Comparison of ENCODE assay signal across 17 cellular contexts in genomic region chr17:78729636-78730035, GRCh38. TPM values are rescaled to one million over a fixed set of nuclear protein-coding genes. Genes with fewer than 3 reads are reported as not detected.
DNase-seq lines count a peak whose midpoint lies in the region; ATAC-seq and TF ChIP-seq lines count a peak whose summit lies in the region.
"Had no signal": no experiment of that assay in that cellular context is flagged by ENCODE, and none has a peak within 500 bp of the region (broad histone marks: within the 10 kb centered on the region; RNA-seq: fewer than 3 reads in every experiment).

No MANE protein-coding gene starts in this region.

- H3K4me1 Mint-ChIP-seq in activated CD4-positive, alpha-beta T cell treated with anti-CD3 and anti-CD28 coated beads for 36 hours, result peaks cover 88% of the 10 kb centered on the region
- peaks cover 86% of the 10 kb centered on the region for H3K4me1 Mint-ChIP-seq in activated CD4-positive, alpha-beta memory T cell treated with anti-CD3 and anti-CD28 coated beads, Interleukin-2, amount 10 ng/mL, durations not matched to agents 7 days and 5 days
- peaks cover 54 to 93% (median 89%) of the 10 kb centered on the region in 4 donors for H3K4me1 Mint-ChIP-seq in naive thymus-derived CD8-positive, alpha-beta T cell

- H3K27me3 Mint-ChIP-seq in activated CD4-positive, alpha-beta T cell treated with anti-CD3 and anti-CD28 coated beads for 36 hours, result no peaks in the 10 kb centered on the region
- H3K27me3 Mint-ChIP-seq in activated CD4-positive, alpha-beta memory T cell treated with anti-CD3 and anti-CD28 coated beads, Interleukin-2, amount 10 ng/mL, durations not matched to agents 7 days and 5 days, result no peaks in the 10 kb centered on the region
- H3K27me3 Mint-ChIP-seq in naive thymus-derived CD8-positive, alpha-beta T cell, result no peaks in the 10 kb centered on the region
- H3K27me3 Mint-ChIP-seq: progenitor cell of endocrine pancreas had no signal

- intact Hi-C loops in activated CD4-positive, alpha-beta T cell treated with anti-CD3 and anti-CD28 coated beads for 36 hours (cut with DNase I, micrococcal nuclease), result no loop called here

- peak overlapping the region; percentile 12 for H3K4me3 ChIP-seq in GM12875 (ENCODE audit: low read depth, low read length)
- H3K4me3 ChIP-seq: A549, thoracic aorta had no signal

- POLR2A ChIA-PET in activated CD4-positive, alpha-beta T cell treated with anti-CD3 and anti-CD28 coated beads for 36 hours (lab: Charles Lee), result no interaction called here
- POLR2A ChIA-PET in activated CD4-positive, alpha-beta memory T cell treated with anti-CD3 and anti-CD28 coated beads, Interleukin-2, amount 10 ng/mL, durations not matched to agents 7 days and 5 days (lab: Charles Lee), result interaction anchor here (0.9 to 1.8 kb wide), 7 partner anchors 8 to 50 kb away, joined by 3 to 6 read pairs (median 4); no protein-coding TSS in a partner anchor
- POLR2A ChIA-PET in naive thymus-derived CD8-positive, alpha-beta T cell (lab: Charles Lee), result interaction anchor here (1.0 to 1.2 kb wide), 2 partner anchors 11 to 46 kb away, joined by 3 to 4 read pairs; no protein-coding TSS in a partner anchor

- TF ChIP-seq CTCF in GM12875 (IDR thresholded peaks at IDR 0.05; ENCODE audit: borderline replicate concordance, insufficient read depth, low read depth, low read length), result no peak

- peak; percentile 18 for ATAC-seq in activated CD4-positive, alpha-beta T cell treated with anti-CD3 and anti-CD28 coated beads for 36 hours
- ATAC-seq in naive thymus-derived CD8-positive, alpha-beta T cell, result no peak
- ATAC-seq: A549, left colon had no signal

- CTCF ChIA-PET in activated CD4-positive, alpha-beta T cell treated with anti-CD3 and anti-CD28 coated beads for 36 hours (lab: Charles Lee), result interaction anchor here (0.9 to 4.6 kb wide), 4 partner anchors 12 to 20 kb away, joined by 3 to 24 read pairs (median 12); no protein-coding TSS in a partner anchor
- CTCF ChIA-PET in activated CD4-positive, alpha-beta memory T cell treated with anti-CD3 and anti-CD28 coated beads, Interleukin-2, amount 10 ng/mL, durations not matched to agents 7 days and 5 days (lab: Charles Lee), result interaction anchor here (1.4 to 1.5 kb wide), 2 partner anchors 12 to 20 kb away, joined by 5 read pairs; no protein-coding TSS in a partner anchor

- H3K9me3 Mint-ChIP-seq in activated CD4-positive, alpha-beta T cell treated with anti-CD3 and anti-CD28 coated beads for 36 hours (ENCODE audit: low read depth), result no peaks in the 10 kb centered on the region
- no peaks in the 10 kb centered on the region for H3K9me3 Mint-ChIP-seq in activated CD4-positive, alpha-beta memory T cell treated with anti-CD3 and anti-CD28 coated beads, Interleukin-2, amount 10 ng/mL, durations not matched to agents 7 days and 5 days
- H3K9me3 Mint-ChIP-seq in naive thymus-derived CD8-positive, alpha-beta T cell, result no peaks in the 10 kb centered on the region

- H3K27ac Mint-ChIP-seq in activated CD4-positive, alpha-beta T cell treated with anti-CD3 and anti-CD28 coated beads for 36 hours, result peak overlapping the region; percentile 84
- peak overlapping the region; percentile 51 for H3K27ac Mint-ChIP-seq in activated CD4-positive, alpha-beta memory T cell treated with anti-CD3 and anti-CD28 coated beads, Interleukin-2, amount 10 ng/mL, durations not matched to agents 7 days and 5 days
- H3K27ac Mint-ChIP-seq in naive thymus-derived CD8-positive, alpha-beta T cell, result peak overlapping the region; percentile 24 to 96 (median 78)
- H3K27ac Mint-ChIP-seq: progenitor cell of endocrine pancreas had no signal

- DNase-seq in activated CD4-positive, alpha-beta T cell treated with anti-CD3 and anti-CD28 coated beads for 36 hours, result no peak
- no peak for DNase-seq in activated CD4-positive, alpha-beta T cell treated with anti-CD3 and anti-CD28 coated beads for 4 hours
- no peak for DNase-seq in activated CD4-positive, alpha-beta memory T cell treated with anti-CD3 and anti-CD28 coated beads, Interleukin-2, amount 10 ng/mL, durations not matched to agents 7 days and 5 days
- DNase-seq in naive thymus-derived CD8-positive, alpha-beta T cell, result no peak
- DNase-seq in stimulated activated CD8-positive, alpha-beta memory T cell treated with anti-CD3 and anti-CD28 coated beads, Interleukin-4, amount 100 ng/mL, for 48 hours, result no peak
- DNase-seq in EL (no peak), NCI-H2029 treated with DMSO at 0.1 percent for 48 hours (lab: John Stamatoyannopoulos, UW) (no peak)
- DNase-seq: activated CD4-positive, CD25-positive, alpha-beta regulatory T cell treated with anti-CD3 and anti-CD28 coated beads, Interleukin-2, amount 50 U/mL, for 72 hours; activated effector memory CD4-positive, alpha-beta T cell treated with Interleukin-2 at 50 U/mL for 16 hours; effector CD8-positive, alpha-beta T cell; left colon; NCI-H187; NCI-H748 treated with DMSO at 0.1 percent for 48 hours had no signal

- peaks cover 8% of the 10 kb centered on the region for H3K36me3 Mint-ChIP-seq in activated CD4-positive, alpha-beta T cell treated with anti-CD3 and anti-CD28 coated beads for 36 hours (ENCODE audit: low read depth)
- H3K36me3 Mint-ChIP-seq in activated CD4-positive, alpha-beta memory T cell treated with anti-CD3 and anti-CD28 coated beads, Interleukin-2, amount 10 ng/mL, durations not matched to agents 7 days and 5 days (ENCODE audit: low read depth), result peaks cover 51% of the 10 kb centered on the region
- H3K36me3 Mint-ChIP-seq in naive thymus-derived CD8-positive, alpha-beta T cell, result peaks cover 0 to 46% (median 4%) of the 10 kb centered on the region in 3 donors

- H3K4me3 Mint-ChIP-seq in activated CD4-positive, alpha-beta T cell treated with anti-CD3 and anti-CD28 coated beads for 36 hours, result peak overlapping the region; percentile 30
- H3K4me3 Mint-ChIP-seq in activated CD4-positive, alpha-beta memory T cell treated with anti-CD3 and anti-CD28 coated beads, Interleukin-2, amount 10 ng/mL, durations not matched to agents 7 days and 5 days, result no peak overlapping the region
- H3K4me3 Mint-ChIP-seq in naive thymus-derived CD8-positive, alpha-beta T cell, result peak overlapping the region; percentile 6 to 81 (median 62)

RNA-seq across cellular contexts. Expression of gene CYTH1, which starts 52.4 kb away (rescaled TPM):
- 100 to 1,000 TPM; 109 to 130 TPM for total RNA-seq in activated CD4-positive, alpha-beta T cell treated with anti-CD3 and anti-CD28 coated beads for 36 hours
- total RNA-seq in activated CD4-positive, alpha-beta memory T cell treated with anti-CD3 and anti-CD28 coated beads, Interleukin-2, amount 10 ng/mL, durations not matched to agents 7 days and 5 days, result 100 to 1,000 TPM; 288 to 309 TPM
- total RNA-seq in naive thymus-derived CD8-positive, alpha-beta T cell, result 100 to 1,000 TPM; 415 to 423 TPM
- 100 to 1,000 TPM; 220 to 320 (median 243) TPM for polyA plus RNA-seq in naive thymus-derived CD8-positive, alpha-beta T cell
